20 cellular contexts compared by ENCODE assay signal in the genomic region with DNA sequence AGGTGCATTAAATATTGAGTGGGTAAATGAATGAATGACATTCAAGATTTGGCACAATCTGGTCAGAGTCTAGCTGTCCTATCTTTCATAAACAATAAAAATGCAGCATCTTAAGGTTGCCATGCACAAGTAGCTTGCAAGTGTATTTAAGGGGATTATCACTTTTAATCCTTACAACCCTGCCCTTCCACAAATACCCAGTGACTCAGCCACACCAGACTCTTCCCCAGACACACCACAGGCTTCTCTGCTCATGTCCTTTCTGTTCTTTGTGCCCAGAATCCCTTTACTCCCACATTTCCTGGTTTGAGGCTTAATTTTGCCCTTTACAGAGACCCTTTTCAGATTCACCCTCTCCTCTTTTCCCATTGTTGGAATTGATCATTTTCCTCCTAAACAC. TPM values are rescaled to one million over a fixed set of nuclear protein-coding genes. Genes with fewer than 3 reads are reported as not detected.
DNase-seq lines count a peak whose midpoint lies in the region; TF ChIP-seq lines count a peak whose summit lies in the region.
"Had no signal": no experiment of that assay in that cellular context is flagged by ENCODE, and none has a peak within 500 bp of the region (broad histone marks: within the 10 kb centered on the region; RNA-seq: fewer than 3 reads in every experiment).

No MANE protein-coding gene starts in this region.

- H3K18ac ChIP-seq in mesenchymal stem cell (ENCODE audit: low read depth in 1 of 2, low read length in 2 of 2) = no peak overlapping the region

- no peak overlapping the region for H3K23ac ChIP-seq in mesenchymal stem cell (ENCODE audit: low read length in 2 of 2)

- no peak overlapping the region for H3K27ac ChIP-seq in brain microvascular endothelial cell
- peak overlapping the region; percentile 50 for H3K27ac ChIP-seq in mesenchymal stem cell (ENCODE audit: low read length, poor library complexity, severe bottlenecking)
- H3K27ac ChIP-seq: A549, parathyroid adenoma, transverse colon had no signal

- peak; percentile 41 for DNase-seq in AG08395 (ENCODE audit: low spot score)
- peak; percentile 20 for DNase-seq in NCI-H226
- DNase-seq in brain microvascular endothelial cell = peak; percentile 20
- DNase-seq in mesenchymal stem cell = peak; percentile 53
- no peak for DNase-seq in amygdala (lab: John Stamatoyannopoulos, UW)
- no peak for DNase-seq in NCI-H774 (lab: John Stamatoyannopoulos, UW)
- DNase-seq in ureter (ENCODE audit: low spot score) = no peak
- DNase-seq in activated gamma-delta T cell (lab: John Stamatoyannopoulos, UW) = no peak
- DNase-seq: activated CD4-positive, alpha-beta memory T cell treated with anti-CD3 and anti-CD28 coated beads for 36 hours; activated T-cell treated with anti-CD3 and anti-CD28 coated beads, Interleukin-2, amount 50 U/mL, for 24 hours; CD4-positive, alpha-beta T cell; effector CD8-positive, alpha-beta T cell; Kasumi-1; left ventricle myocardium superior; NCI-H1417; NCI-H446; transverse colon had no signal

- H2BK15ac ChIP-seq in mesenchymal stem cell (ENCODE audit: low read depth, poor library complexity, severe bottlenecking) = no peak overlapping the region

- H2AFZ ChIP-seq in mesenchymal stem cell (ENCODE audit: low read depth, low read length) = no peak overlapping the region
- H2AFZ ChIP-seq: parathyroid adenoma had no signal

- H3K4me2 ChIP-seq in mesenchymal stem cell (ENCODE audit: low read length, poor library complexity, severe bottlenecking) = no peak overlapping the region
- H3K4me2 ChIP-seq: A549 had no signal

- no peak overlapping the region for H2AK5ac ChIP-seq in mesenchymal stem cell (ENCODE audit: low read length, severe bottlenecking)

- in situ Hi-C loops in brain microvascular endothelial cell (cut with HindIII; ENCODE audit: low pct_ligation_motif_present, low sequenced_read_pairs) = no loop called here

- H3K4me3 ChIP-seq in brain microvascular endothelial cell (ENCODE audit: low read depth, low read length) (no peak overlapping the region), mesenchymal stem cell (ENCODE audit: insufficient read depth in 1 of 2, low read depth in 1 of 2, low read length in 2 of 2) (no peak overlapping the region)
- H3K4me3 ChIP-seq: A549, GM12878, transverse colon had no signal

- no peak overlapping the region for H2BK120ac ChIP-seq in mesenchymal stem cell (ENCODE audit: low read depth, low read length)

- H4K8ac ChIP-seq in mesenchymal stem cell (ENCODE audit: low read length) = no peak overlapping the region

- no peak overlapping the region for H3K14ac ChIP-seq in mesenchymal stem cell (ENCODE audit: low read length in 2 of 2)

- no peaks in the 10 kb centered on the region for H3K27me3 ChIP-seq in brain microvascular endothelial cell (replicated peaks)
- no peaks in the 10 kb centered on the region for H3K27me3 ChIP-seq in mesenchymal stem cell (ENCODE audit: control insufficient read depth in 1 of 2, insufficient read depth in 1 of 2, low read length in 2 of 2)
- H3K27me3 ChIP-seq: transverse colon had no signal

- H3K9ac ChIP-seq in mesenchymal stem cell (ENCODE audit: low read length) = peak overlapping the region; percentile 19
- H3K9ac ChIP-seq: parathyroid adenoma had no signal

- no peak for TF ChIP-seq CTCF in brain microvascular endothelial cell (IDR thresholded peaks at IDR 0.05; ENCODE audit: low read depth, low read length, missing control alignments)

- H3K79me1 ChIP-seq in mesenchymal stem cell (replicated peaks; ENCODE audit: low read length, poor library complexity, severe bottlenecking) = no peaks in the 10 kb centered on the region

- H3K36me3 ChIP-seq in brain microvascular endothelial cell (replicated peaks) (peaks cover 20% of the 10 kb centered on the region), mesenchymal stem cell (ENCODE audit: control insufficient read depth in 1 of 2, insufficient read depth in 2 of 2, low read depth in 1 of 2, low read length in 2 of 2) (peaks cover 47 to 52% of the 10 kb centered on the region in 2 experiments)
- H3K36me3 ChIP-seq: transverse colon had no signal

- no peaks in the 10 kb centered on the region for H3K9me3 ChIP-seq in mesenchymal stem cell (ENCODE audit: control insufficient read depth, low read length)
- H3K9me3 ChIP-seq: A549, transverse colon had no signal

- H3K4me1 ChIP-seq in mesenchymal stem cell (ENCODE audit: control insufficient read depth, insufficient read depth, low read depth, low read length) = peaks cover 35% of the 10 kb centered on the region
- H3K4me1 ChIP-seq: parathyroid adenoma had no signal

- no peak overlapping the region for H2BK5ac ChIP-seq in mesenchymal stem cell (ENCODE audit: low read depth, low read length, poor library complexity, severe bottlenecking)

- no peak overlapping the region for H4K91ac ChIP-seq in mesenchymal stem cell (ENCODE audit: low read length)

- H2BK12ac ChIP-seq in mesenchymal stem cell (ENCODE audit: low read length in 2 of 2) = no peak overlapping the region

- no peak overlapping the region for H3K4ac ChIP-seq in mesenchymal stem cell (ENCODE audit: low read depth in 1 of 2, low read length in 2 of 2)

RNA-seq across cellular contexts. Expression of a gene that starts 59.8 kb away (rescaled TPM):
- polyA plus RNA-seq in mesenchymal stem cell (2013, experiment 1 of 2) = 133 TPM
- 130 TPM for polyA plus RNA-seq in mesenchymal stem cell (2013, experiment 2 of 2)
- total RNA-seq in ureter = 19.7 TPM
- total RNA-seq: activated CD4-positive, alpha-beta memory T cell treated with anti-CD3 and anti-CD28 coated beads for 36 hours; CD4-positive, alpha-beta T cell had no signal
- polyA plus RNA-seq: GM12878 had no signal

Comparison
In these comparisons a context has a peak if more than half of its experiments do, and no peak if none do; other contexts are left out.
1. DNase-seq: peak in AG08395 (single experiment), NCI-H226 (single experiment), brain microvascular endothelial cell (single experiment) and mesenchymal stem cell (single experiment); none in amygdala (0 of 56), NCI-H774 (single experiment), ureter (single experiment) and activated gamma-delta T cell (single experiment).